ENCODE assay signal across 12 cellular contexts in genomic region chr3:161859870-161860450, GRCh38.
"Had no signal": no experiment of that assay in that cellular context is flagged by ENCODE, and none has a peak within 500 bp of the region (broad histone marks: within the 10 kb centered on the region; RNA-seq: fewer than 3 reads in every experiment).

No MANE protein-coding gene starts in this region.

- DNase-seq: activated B cell treated with CpG ODN at 0.5 μM for 24 hours; activated CD4-positive, alpha-beta T cell treated with anti-CD3 and anti-CD28 coated beads, Interleukin-2, amount 10 ng/mL, durations not matched to agents 24 days and 14 days; activated naive CD4-positive, alpha-beta T cell treated with anti-CD3 and anti-CD28 coated beads for 36 hours; esophagus squamous epithelium; foreskin fibroblast; glutamatergic neuron; left ventricle myocardium superior; mesenchymal stem cell; nephron progenitor cell; stimulated activated CD4-positive, alpha-beta T cell treated with anti-CD3 and anti-CD28 coated beads, Interleukin-4, amount 100 ng/mL, for 24 hours had no signal

- H3K27me3 ChIP-seq: esophagus squamous epithelium had no signal

- H3K4me3 Mint-ChIP-seq: activated B cell treated with CpG ODN at 0.5 μM for 24 hours; activated CD4-positive, alpha-beta T cell treated with anti-CD3 and anti-CD28 coated beads, Interleukin-2, amount 10 ng/mL, durations not matched to agents 24 days and 14 days; activated naive CD4-positive, alpha-beta T cell treated with anti-CD3 and anti-CD28 coated beads for 36 hours; nephron progenitor cell; stimulated activated naive CD8-positive, alpha-beta T cell treated with anti-CD3 and anti-CD28 coated beads, Interleukin-15, Interleukin-2, amounts not matched to agents 100 ng/mL and 50 ng/mL, for 24 hours had no signal

- H3K4me3 ChIP-seq: esophagus squamous epithelium, thoracic aorta had no signal

- H3K9me3 ChIP-seq: esophagus squamous epithelium, thoracic aorta had no signal

- H3K27ac Mint-ChIP-seq: activated B cell treated with CpG ODN at 0.5 μM for 24 hours; activated CD4-positive, alpha-beta T cell treated with anti-CD3 and anti-CD28 coated beads, Interleukin-2, amount 10 ng/mL, durations not matched to agents 24 days and 14 days; activated naive CD4-positive, alpha-beta T cell treated with anti-CD3 and anti-CD28 coated beads for 36 hours; nephron progenitor cell; stimulated activated naive CD8-positive, alpha-beta T cell treated with anti-CD3 and anti-CD28 coated beads, Interleukin-15, Interleukin-2, amounts not matched to agents 100 ng/mL and 50 ng/mL, for 24 hours had no signal

- H3K27ac ChIP-seq: esophagus squamous epithelium, thoracic aorta had no signal

- H3K36me3 ChIP-seq: esophagus squamous epithelium, thoracic aorta had no signal

- ATAC-seq: left ventricle myocardium superior had no signal

- H3K27me3 Mint-ChIP-seq: activated B cell treated with CpG ODN at 0.5 μM for 24 hours; activated CD4-positive, alpha-beta T cell treated with anti-CD3 and anti-CD28 coated beads, Interleukin-2, amount 10 ng/mL, durations not matched to agents 24 days and 14 days; stimulated activated naive CD8-positive, alpha-beta T cell treated with anti-CD3 and anti-CD28 coated beads, Interleukin-15, Interleukin-2, amounts not matched to agents 100 ng/mL and 50 ng/mL, for 24 hours had no signal

- H3K4me1 Mint-ChIP-seq: activated B cell treated with CpG ODN at 0.5 μM for 24 hours; activated CD4-positive, alpha-beta T cell treated with anti-CD3 and anti-CD28 coated beads, Interleukin-2, amount 10 ng/mL, durations not matched to agents 24 days and 14 days; nephron progenitor cell had no signal

- H3K9me3 Mint-ChIP-seq: activated CD4-positive, alpha-beta T cell treated with anti-CD3 and anti-CD28 coated beads, Interleukin-2, amount 10 ng/mL, durations not matched to agents 24 days and 14 days; activated naive CD4-positive, alpha-beta T cell treated with anti-CD3 and anti-CD28 coated beads for 36 hours; nephron progenitor cell; stimulated activated naive CD8-positive, alpha-beta T cell treated with anti-CD3 and anti-CD28 coated beads, Interleukin-15, Interleukin-2, amounts not matched to agents 100 ng/mL and 50 ng/mL, for 24 hours had no signal
